In the genomic region with DNA sequence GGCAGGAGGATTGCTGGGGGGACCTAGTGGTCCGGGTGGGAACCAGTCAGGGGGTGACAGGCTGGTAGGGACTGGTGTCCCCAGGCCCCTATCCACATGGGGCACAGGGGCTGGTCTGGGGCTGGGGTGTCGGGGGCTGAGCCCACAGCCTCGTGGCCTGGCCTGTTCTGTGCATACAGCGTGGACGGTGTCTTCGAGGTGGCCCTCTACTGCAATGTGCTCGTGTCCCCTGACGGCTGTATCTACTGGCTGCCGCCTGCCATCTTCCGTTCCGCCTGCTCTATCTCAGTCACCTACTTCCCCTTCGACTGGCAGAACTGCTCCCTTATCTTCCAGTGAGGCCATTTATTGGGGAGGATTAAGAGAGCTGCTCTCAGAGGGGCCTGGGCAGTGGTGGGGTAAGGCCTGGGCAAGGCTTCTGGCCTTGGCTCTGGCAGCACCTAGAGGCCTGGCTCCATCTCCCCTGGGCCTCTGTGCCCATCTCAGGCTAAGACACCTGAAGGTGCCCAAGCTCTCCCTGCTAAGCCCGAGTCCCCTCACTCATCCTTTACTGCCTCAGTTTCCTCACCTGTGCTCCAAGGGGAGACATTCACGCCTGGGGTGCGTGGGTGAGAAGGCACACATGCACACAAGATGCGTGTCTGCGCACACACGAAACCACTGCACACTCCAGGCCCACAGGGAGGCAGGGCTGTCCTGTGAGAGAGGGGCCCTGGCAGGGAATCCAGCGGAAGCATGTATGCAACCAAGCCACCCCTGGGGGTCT, we compare ENCODE assay signal across 1 cellular context.
A peak's percentile ranks its signal among the peaks of the same experiment; 100 is the strongest.
TF ChIP-seq lines count a peak whose summit lies in the region.

No MANE protein-coding gene starts in this region.

TF ChIP-seq in K562, 482 proteins besides CTCF, POLR2A, EP300 and RAD21:
- no peak for TF ChIP-seq TAF15 (IDR thresholded peaks at IDR 0.05; ENCODE audit: low read depth, low read length)
- peak; percentile 31 for TF ChIP-seq POLR2G (IDR thresholded peaks at IDR 0.05; ENCODE audit: low read depth, low read length)
- TF ChIP-seq MGA (IDR thresholded peaks at IDR 0.05), result peak; percentile 17; the same call in 1 of the 2 replicates
- TF ChIP-seq, protein P1, sequence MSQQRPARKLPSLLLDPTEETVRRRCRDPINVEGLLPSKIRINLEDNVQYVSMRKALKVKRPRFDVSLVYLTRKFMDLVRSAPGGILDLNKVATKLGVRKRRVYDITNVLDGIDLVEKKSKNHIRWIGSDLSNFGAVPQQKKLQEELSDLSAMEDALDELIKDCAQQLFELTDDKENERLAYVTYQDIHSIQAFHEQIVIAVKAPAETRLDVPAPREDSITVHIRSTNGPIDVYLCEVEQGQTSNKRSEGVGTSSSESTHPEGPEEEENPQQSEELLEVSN (IDR thresholded peaks at IDR 0.05; ENCODE audit: borderline replicate concordance in 1 of 2, extremely low read depth in 1 of 2, insufficient read depth in 1 of 2, insufficient read length in 1 of 2, low read depth in 1 of 2, low read length in 1 of 2, poor library complexity in 1 of 2, severe bottlenecking in 1 of 2), result peak in 1 of 2 experiments; percentile 29
- no peak for TF ChIP-seq ZNF143 (CRISPR knock-in tag; IDR thresholded peaks at IDR 0.05)
- TF ChIP-seq MTA3 (IDR thresholded peaks at IDR 0.05; ENCODE audit: borderline replicate concordance), result no peak
TF ChIP-seq in K562: peak in this region for 3.
